In the genomic region with DNA sequence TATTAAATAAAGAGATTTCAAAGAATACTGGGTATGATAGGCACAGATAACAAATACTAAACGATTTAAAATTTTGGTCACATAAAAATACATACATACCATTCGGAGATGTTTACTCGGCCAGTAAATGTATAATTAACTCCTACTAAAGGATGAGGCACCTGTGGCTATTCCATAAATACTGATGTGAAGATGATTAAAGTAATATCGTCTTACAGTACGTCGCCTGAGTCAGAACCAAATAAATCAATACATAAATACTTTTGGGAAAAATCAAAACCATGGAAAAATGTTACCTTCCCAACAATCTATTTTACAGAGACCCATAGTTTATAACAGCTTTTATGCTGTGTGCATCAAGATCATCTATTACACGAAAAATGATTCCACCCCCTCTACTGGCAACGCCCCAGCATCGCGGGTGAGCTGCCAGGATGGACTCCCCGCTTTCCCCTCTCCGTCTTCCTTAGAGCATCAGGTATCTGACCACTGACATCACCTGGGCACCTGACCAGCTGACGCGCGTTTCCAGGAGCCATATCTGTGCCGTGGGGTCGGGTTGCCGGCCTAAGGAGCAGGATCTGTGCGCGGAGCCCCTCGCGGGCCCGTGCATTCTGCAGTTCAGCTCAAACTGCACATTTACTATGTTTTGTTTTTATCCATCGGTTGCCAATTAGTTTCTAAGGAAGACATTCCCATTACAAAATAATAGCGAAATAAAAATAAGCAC, we compare ENCODE assay signal across 8 cellular contexts. TPM values are rescaled to one million over a fixed set of nuclear protein-coding genes. Genes with fewer than 3 reads are reported as not detected.
DNase-seq lines count a peak whose midpoint lies in the region; ATAC-seq and TF ChIP-seq lines count a peak whose summit lies in the region.

No MANE protein-coding gene starts in this region.

- H3K27me3 ChIP-seq in kidney epithelial cell (ENCODE audit: control insufficient read depth, insufficient read depth, low read length), result no peaks in the 10 kb centered on the region

- peak overlapping the region; percentile 67 for H3K4me3 ChIP-seq in kidney epithelial cell (ENCODE audit: low read depth, low read length)

- peak; percentile 56 for DNase-seq in AG08396 (ENCODE audit: low spot score)
- DNase-seq in NCI-H2227 treated with DMSO at 0.1 percent for 48 hours (lab: John Stamatoyannopoulos, UW), result peak; percentile 91
- DNase-seq in activated CD4-positive, CD25-positive, alpha-beta regulatory T cell treated with anti-CD3 and anti-CD28 coated beads, Interleukin-2, amount 50 U/mL, for 16 hours (ENCODE audit: low read depth, low spot score), result peak; percentile 44
- peak; percentile 93 for DNase-seq in cerebellar cortex (ENCODE audit: low spot score)
- peak; percentile 34 for DNase-seq in kidney epithelial cell (ENCODE audit: low read depth)
- DNase-seq in stimulated activated CD4-positive, alpha-beta T cell treated with anti-CD3 and anti-CD28 coated beads, Interleukin-1b, Interleukin-23, amount 100 ng/mL, for 48 hours, result peak; percentile 60

- ATAC-seq in GM18873 (IDR thresholded peaks at IDR 0.05; ENCODE audit: low FRiP score, unreplicated experiment) (peak; percentile 46), HG03175 (IDR thresholded peaks at IDR 0.05; ENCODE audit: unreplicated experiment) (peak; percentile 64)

- no peaks in the 10 kb centered on the region for H3K36me3 ChIP-seq in kidney epithelial cell (ENCODE audit: control insufficient read depth, insufficient read depth, low read length)

- peak; percentile 63 for TF ChIP-seq CTCF in kidney epithelial cell (IDR thresholded peaks at IDR 0.05; ENCODE audit: insufficient read depth, low read length, poor library complexity, severe bottlenecking)

RNA-seq across cellular contexts. Expression of gene ICA1L, which starts 1.0 kb away (rescaled TPM):
- 7.3 and 7.6 TPM in 2 replicates for total RNA-seq in kidney epithelial cell

RNA-seq across cellular contexts. Expression of gene WDR12, which starts 40.9 kb away (rescaled TPM):
- total RNA-seq in kidney epithelial cell, result 17.5 and 28.7 TPM in 2 replicates

RNA-seq across cellular contexts. Expression of gene CARF, which starts 41.5 kb away (rescaled TPM):
- total RNA-seq in kidney epithelial cell, result 4.4 and 4.7 TPM in 2 replicates

Comparison
In these comparisons a context has a peak if more than half of its experiments do, and no peak if none do; other contexts are left out.
1. Peak in every context shown above with its lines: DNase-seq, ATAC-seq and H3K4me3 ChIP-seq.
2. DNase-seq: peak in every context shown above with its lines; median percentile 93 in cerebellar cortex; 91 in NCI-H2227 treated with DMSO at 0.1 percent for 48 hours; 60 in stimulated activated CD4-positive, alpha-beta T cell treated with anti-CD3 and anti-CD28 coated beads, Interleukin-1b, Interleukin-23, amount 100 ng/mL, for 48 hours; 56 in AG08396; 44 in activated CD4-positive, CD25-positive, alpha-beta regulatory T cell treated with anti-CD3 and anti-CD28 coated beads, Interleukin-2, amount 50 U/mL, for 16 hours; 34 in kidney epithelial cell.